Comparison of ENCODE assay signal across 28 cellular contexts in genomic region chr2:157463002-157463401, GRCh38. TPM values are rescaled to one million over a fixed set of nuclear protein-coding genes. Genes with fewer than 3 reads are reported as not detected.
A peak's percentile ranks its signal among the peaks of the same experiment; 100 is the strongest.
DNase-seq lines count a peak whose midpoint lies in the region; ATAC-seq, FAIRE-seq and TF ChIP-seq lines count a peak whose summit lies in the region.
"Had no signal": no experiment of that assay in that cellular context is flagged by ENCODE, and none has a peak within 500 bp of the region (broad histone marks: within the 10 kb centered on the region; RNA-seq: fewer than 3 reads in every experiment).

No MANE protein-coding gene starts in this region.

- no peak for FAIRE-seq in H54 (lab: Jason Lieb, UNC)

- peaks cover 9% of the 10 kb centered on the region for H3K9me3 Mint-ChIP-seq in activated naive CD4-positive, alpha-beta T cell treated with anti-CD3 and anti-CD28 coated beads, Interleukin-2, amount 50 U/mL, for 24 hours
- H3K9me3 Mint-ChIP-seq in activated naive CD8-positive, alpha-beta T cell (ENCODE audit: low read depth), result no peaks in the 10 kb centered on the region
- H3K9me3 Mint-ChIP-seq: nephron progenitor cell had no signal

- H3K9me3 ChIP-seq in T-helper 17 cell (ENCODE audit: control insufficient read depth, low read length, poor library complexity, severe bottlenecking), result no peaks in the 10 kb centered on the region
- H3K9me3 ChIP-seq: BLaER1, breast epithelium, MG63, sigmoid colon, transverse colon had no signal

- H3K27ac Mint-ChIP-seq in activated naive CD4-positive, alpha-beta T cell treated with anti-CD3 and anti-CD28 coated beads, Interleukin-2, amount 50 U/mL, for 24 hours, result peak overlapping the region; percentile 62
- H3K27ac Mint-ChIP-seq in T-helper 17 cell, result peak overlapping the region; percentile 95
- peak overlapping the region; percentile 98 for H3K27ac Mint-ChIP-seq in activated naive CD8-positive, alpha-beta T cell
- H3K27ac Mint-ChIP-seq: nephron progenitor cell had no signal

- H3K27me3 Mint-ChIP-seq in activated naive CD4-positive, alpha-beta T cell treated with anti-CD3 and anti-CD28 coated beads, Interleukin-2, amount 50 U/mL, for 24 hours, result no peaks in the 10 kb centered on the region
- H3K27me3 Mint-ChIP-seq in T-helper 17 cell, result no peaks in the 10 kb centered on the region
- H3K27me3 Mint-ChIP-seq in activated naive CD8-positive, alpha-beta T cell, result no peaks in the 10 kb centered on the region

- H3K4me3 Mint-ChIP-seq in activated naive CD4-positive, alpha-beta T cell treated with anti-CD3 and anti-CD28 coated beads, Interleukin-2, amount 50 U/mL, for 24 hours, result no peak overlapping the region
- no peak overlapping the region for H3K4me3 Mint-ChIP-seq in T-helper 17 cell
- peak overlapping the region; percentile 7 for H3K4me3 Mint-ChIP-seq in activated naive CD8-positive, alpha-beta T cell
- H3K4me3 Mint-ChIP-seq: nephron progenitor cell had no signal

- peaks cover 5% of the 10 kb centered on the region for H3K36me3 Mint-ChIP-seq in activated naive CD4-positive, alpha-beta T cell treated with anti-CD3 and anti-CD28 coated beads, Interleukin-2, amount 50 U/mL, for 24 hours
- no peaks in the 10 kb centered on the region for H3K36me3 Mint-ChIP-seq in T-helper 17 cell (ENCODE audit: low read depth)
- H3K36me3 Mint-ChIP-seq in activated naive CD8-positive, alpha-beta T cell, result peaks cover 7% of the 10 kb centered on the region

- no peak for TF ChIP-seq POLR2A in H54 (IDR thresholded peaks at IDR 0.05; ENCODE audit: low read depth, low read length)

- ATAC-seq in T-helper 17 cell, result no peak
- ATAC-seq: left cardiac atrium, SK-N-SH treated with all-trans-retinoic acid at 6 μM for 48 hours had no signal

- no peak for DNase-seq in activated naive CD4-positive, alpha-beta T cell treated with anti-CD3 and anti-CD28 coated beads, Interleukin-2, amount 50 U/mL, for 16 hours
- DNase-seq in T-helper 17 cell, result no peak
- no peak for DNase-seq in H54 (ENCODE audit: insufficient read length, low spot score)
- DNase-seq in NCI-H2196 treated with DMSO at 0.1 percent for 48 hours (lab: John Stamatoyannopoulos, UW; ENCODE audit: unreplicated experiment), result no peak
- DNase-seq in NCI-H128 (lab: John Stamatoyannopoulos, UW; ENCODE audit: unreplicated experiment), result no peak
- DNase-seq: activated CD8-positive, alpha-beta memory T cell treated with anti-CD3 and anti-CD28 coated beads, Interleukin-2, amount 50 U/mL, for 48 hours; activated gamma-delta T cell; anterior cingulate cortex; HCEC 1CT; hippocampal formation; left cardiac atrium; MG63; NCI-H1417; NCI-H2029 treated with DMSO at 0.1 percent for 48 hours; NCI-H226; NCI-H69; nephron progenitor cell; PC-9; sigmoid colon; stimulated activated CD4-positive, alpha-beta T cell treated with anti-CD3 and anti-CD28 coated beads, Interleukin-4, amount 100 ng/mL, for 1 hour; T-helper 9 cell; transverse colon had no signal

- H3K4me1 Mint-ChIP-seq in activated naive CD4-positive, alpha-beta T cell treated with anti-CD3 and anti-CD28 coated beads, Interleukin-2, amount 50 U/mL, for 24 hours, result peaks cover 100% of the 10 kb centered on the region
- H3K4me1 Mint-ChIP-seq in T-helper 17 cell, result peaks cover 35% of the 10 kb centered on the region
- H3K4me1 Mint-ChIP-seq in activated naive CD8-positive, alpha-beta T cell (ENCODE audit: low read depth), result peaks cover 98% of the 10 kb centered on the region

RNA-seq across cellular contexts. Expression of gene CYTIP, which starts 19.1 kb away (rescaled TPM):
- 100 to 1,000 TPM; 286 to 294 TPM for total RNA-seq in T-helper 17 cell
- total RNA-seq: G401, PC-9 had no signal
